ENCODE assay signal across 8 cellular contexts in the genomic region with DNA sequence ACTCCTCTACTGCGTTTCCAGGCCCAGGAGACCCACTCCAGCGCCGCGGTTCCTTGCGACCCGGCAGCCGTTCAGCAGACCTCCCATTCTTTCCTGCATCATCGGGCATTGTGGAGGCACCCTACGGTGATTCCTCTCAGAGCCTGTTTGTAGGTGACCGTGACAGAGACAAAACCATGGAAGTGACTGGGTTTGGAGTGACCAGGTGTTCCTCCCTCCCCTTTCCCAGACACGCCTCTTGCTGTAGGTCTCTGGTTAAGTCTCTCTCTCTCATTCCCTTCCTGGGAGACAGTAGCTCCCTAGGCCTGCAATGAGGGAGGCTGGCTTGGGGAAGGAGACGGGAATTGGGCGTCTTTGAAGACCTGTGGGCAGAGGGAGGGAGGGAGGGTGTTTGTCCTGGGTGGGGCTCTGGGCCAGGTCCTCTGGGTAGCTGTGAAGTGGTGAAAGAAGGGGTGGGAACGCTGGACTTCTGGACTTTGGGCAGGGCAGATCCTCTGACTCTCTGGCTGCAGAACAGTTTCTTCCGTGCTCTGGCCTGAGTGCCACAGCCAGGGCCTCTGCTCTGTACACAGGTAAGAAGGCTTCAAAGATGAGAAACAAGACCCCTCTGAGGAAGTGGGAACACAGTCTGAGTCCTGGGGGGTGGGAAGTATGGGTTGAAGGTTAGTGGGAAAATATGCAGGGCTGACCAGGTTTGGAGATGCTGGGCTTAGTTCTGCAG. TPM values are rescaled to one million over a fixed set of nuclear protein-coding genes. Genes with fewer than 3 reads are reported as not detected.
DNase-seq lines count a peak whose midpoint lies in the region; ATAC-seq, FAIRE-seq and TF ChIP-seq lines count a peak whose summit lies in the region.

No MANE protein-coding gene starts in this region.

- H3K4me1 Mint-ChIP-seq in CD8-positive, alpha-beta memory T cell, result peaks cover 32 to 53% (median 50%) of the 10 kb centered on the region in 3 donors

- no peak for DNase-seq in CD8-positive, alpha-beta memory T cell
- DNase-seq in K562 (ENCODE audit: extremely low read depth in 1 of 4, low spot score in 3 of 4) (peak; percentile 39 to 66 (median 56)), kidney (no peak), suprapubic skin (ENCODE audit: low spot score in 2 of 2) (no peak), GM13977 (ENCODE audit: low spot score) (no peak), HCEC 1CT (no peak)

- peaks cover 21% of the 10 kb centered on the region for H3K79me2 ChIP-seq in K562 (ENCODE audit: control insufficient read depth, insufficient read depth, low read length)

- peak overlapping the region; percentile 94 for H3K27ac ChIP-seq in CD8-positive, alpha-beta memory T cell (ENCODE audit: low read depth, low read length)
- H3K27ac ChIP-seq in KOPT-K1 (ENCODE audit: low read depth, low read length, poor library complexity, severe bottlenecking) (peak overlapping the region; percentile 61), K562 (ENCODE audit: extremely low read depth, low read depth, low read length) (peak overlapping the region; percentile 96), kidney (ENCODE audit: low read depth in 2 of 2, low read length in 2 of 2) (peak overlapping the region; percentile 93), suprapubic skin (peak overlapping the region; percentile 79)

- TF ChIP-seq POLR2A in K562 (conservative IDR thresholded peaks at IDR 0.05) (no peak; the same call in 1 of the 2 replicates), suprapubic skin (IDR thresholded peaks at IDR 0.05) (no peak)

- H3K27me3 Mint-ChIP-seq in CD8-positive, alpha-beta memory T cell, result no peaks in the 10 kb centered on the region

- peak overlapping the region; percentile 95 to 99 (median 98) for H3K4me3 Mint-ChIP-seq in CD8-positive, alpha-beta memory T cell

- no peaks in the 10 kb centered on the region for H3K9me3 Mint-ChIP-seq in CD8-positive, alpha-beta memory T cell

- no peak for TF ChIP-seq EP300 in K562 (IDR thresholded peaks at IDR 0.05; ENCODE audit: low read length)
- TF ChIP-seq EP300 in suprapubic skin (IDR thresholded peaks at IDR 0.05), result no peak

- POLR2A ChIA-PET in CD8-positive, alpha-beta memory T cell (lab: Charles Lee), result interaction anchor here (0.8 to 2.6 kb wide), 4 partner anchors 46 to 314 kb away, joined by 3 to 24 read pairs (median 8); a partner anchor contains a TSS
- POLR2A ChIA-PET in K562 (lab: Yijun Ruan, JAX), result interaction anchor here (0.6 to 2.4 kb wide), 8 partner anchors 9 to 160 kb away, joined by 3 to 10 read pairs (median 4); a partner anchor contains a TSS

- no peaks in the 10 kb centered on the region for H3K9me3 ChIP-seq in CD8-positive, alpha-beta memory T cell (ENCODE audit: low read length)
- H3K9me3 ChIP-seq in KOPT-K1 (ENCODE audit: insufficient read depth, low read length, poor library complexity, severe bottlenecking) (no peaks in the 10 kb centered on the region), K562 (replicated peaks; ENCODE audit: control insufficient read depth, insufficient read depth, low read depth, low read length) (no peaks in the 10 kb centered on the region), kidney (ENCODE audit: control insufficient read depth in 1 of 2, low read length in 2 of 2) (no peaks in the 10 kb centered on the region), suprapubic skin (no peaks in the 10 kb centered on the region)

- no peaks in the 10 kb centered on the region for H3K27me3 ChIP-seq in CD8-positive, alpha-beta memory T cell (ENCODE audit: insufficient read depth, low read length, poor library complexity, severe bottlenecking)
- H3K27me3 ChIP-seq in K562 (ENCODE audit: control insufficient read depth in 2 of 2, insufficient read depth in 2 of 2, low read length in 2 of 2) (no peaks in the 10 kb centered on the region), suprapubic skin (no peaks in the 10 kb centered on the region)

- H4K20me1 ChIP-seq in K562 (replicated peaks; ENCODE audit: control insufficient read depth, insufficient read depth, low read length), result no peaks in the 10 kb centered on the region

- peak overlapping the region; percentile 93 for H3K4me3 ChIP-seq in CD8-positive, alpha-beta memory T cell (ENCODE audit: low read length)
- H3K4me3 ChIP-seq in K562, result peak overlapping the region; percentile 88
- peak overlapping the region; percentile 96 to 99 for H3K4me3 ChIP-seq in kidney (ENCODE audit: low read length in 2 of 2)
- peak overlapping the region; percentile 75 for H3K4me3 ChIP-seq in suprapubic skin

- TF ChIP-seq RAD21 in K562 (CRISPR knock-in tag; conservative IDR thresholded peaks at IDR 0.05 in 1 of 2, IDR thresholded peaks at IDR 0.05 in 1 of 2), result no peak

- peaks cover 3 to 67% (median 19%) of the 10 kb centered on the region in 3 donors for H3K36me3 Mint-ChIP-seq in CD8-positive, alpha-beta memory T cell

- peaks cover 22% of the 10 kb centered on the region for H3K4me1 ChIP-seq in CD8-positive, alpha-beta memory T cell (ENCODE audit: insufficient read depth, low read length)
- H3K4me1 ChIP-seq in K562 (replicated peaks in 1 of 2; ENCODE audit: control insufficient read depth in 2 of 2, insufficient read depth in 2 of 2, low read length in 2 of 2) (peaks cover 15 to 17% of the 10 kb centered on the region in 2 experiments), kidney (ENCODE audit: control insufficient read depth in 1 of 2, insufficient read depth in 1 of 2, low read depth in 1 of 2, low read length in 2 of 2) (peaks cover 3 to 30% of the 10 kb centered on the region in 2 donors), suprapubic skin (peaks cover 26% of the 10 kb centered on the region)

- intact Hi-C loops in K562 (cut with micrococcal nuclease), result no loop called here
- intact Hi-C loops in kidney (cut with DNase I), result no loop called here

- no peaks in the 10 kb centered on the region for H3K9me1 ChIP-seq in K562 (ENCODE audit: control insufficient read depth, insufficient read depth, low read length)

- WGBS in K562 (ENCODE audit: insufficient coverage, low coverage, missing lambda C conversion rate), result 14% methylated on average over 15 of the region's 15 CpGs
- 16% methylated on average over 5 of the region's 15 CpGs for WGBS in suprapubic skin

- H2AFZ ChIP-seq in K562 (ENCODE audit: low read depth, low read length), result peak overlapping the region; percentile 98

- H3K27ac Mint-ChIP-seq in CD8-positive, alpha-beta memory T cell, result peak overlapping the region; percentile 98 to 100 (median 100)

- no peak for TF ChIP-seq CTCF in K562 (IDR thresholded peaks at IDR 0.05 in 2 of 3, conservative IDR thresholded peaks at IDR 0.05 in 1 of 3; ENCODE audit: insufficient read depth in 2 of 3, low read depth in 1 of 3, low read length in 3 of 3)
- TF ChIP-seq CTCF in kidney (IDR thresholded peaks at IDR 0.05; ENCODE audit: borderline replicate concordance, extremely low read depth, insufficient read depth), result no peak
- TF ChIP-seq CTCF in suprapubic skin (IDR thresholded peaks at IDR 0.05), result no peak
- TF ChIP-seq CTCF in GM13977 (IDR thresholded peaks at IDR 0.05; ENCODE audit: extremely low read depth, insufficient read depth, missing control alignments), result no peak

- in situ Hi-C loops in K562 (cut with MboI), result no loop called here
- in situ Hi-C loops in GM13977 (cut with MboI; ENCODE audit: low pct_unique_long_range_greater_than_20kb, low sequenced_read_pairs, unreplicated experiment), result no loop called here

- peak overlapping the region; percentile 70 to 97 for H3K9ac ChIP-seq in K562 (ENCODE audit: insufficient read depth in 1 of 2, low read depth in 2 of 2, low read length in 2 of 2)
- peak overlapping the region; percentile 77 to 92 for H3K9ac ChIP-seq in kidney (ENCODE audit: low read length in 2 of 2)

- no TSS peak for BruUV-seq in K562 (replicated peaks; lab: Mats Ljungman, UMichigan)

- ATAC-seq in K562 (peak; percentile 24), GM18520 (IDR thresholded peaks at IDR 0.05; ENCODE audit: unreplicated experiment) (no peak)

- peaks cover 17% of the 10 kb centered on the region for H3K36me3 ChIP-seq in CD8-positive, alpha-beta memory T cell (ENCODE audit: insufficient read depth, low read length)
- H3K36me3 ChIP-seq in KOPT-K1 (ENCODE audit: insufficient read depth, low read length), result peaks cover 19% of the 10 kb centered on the region; the same call in 1 of the 2 replicates
- peaks cover 35% of the 10 kb centered on the region for H3K36me3 ChIP-seq in K562 (ENCODE audit: control insufficient read depth, insufficient read depth, low read length)
- H3K36me3 ChIP-seq in kidney (ENCODE audit: control insufficient read depth in 1 of 2, insufficient read depth in 2 of 2, low read length in 2 of 2), result peaks cover 16 to 32% of the 10 kb centered on the region in 2 donors
- H3K36me3 ChIP-seq in suprapubic skin, result peaks cover 36% of the 10 kb centered on the region

- CTCF ChIA-PET in CD8-positive, alpha-beta memory T cell (lab: Charles Lee), result interaction anchor here (1.2 to 2.1 kb wide), 2 partner anchors 9 to 83 kb away, joined by 3 to 6 read pairs; no protein-coding TSS in a partner anchor
- CTCF ChIA-PET in K562 (lab: Yijun Ruan, JAX; ENCODE audit: low intra/inter-chr PET ratio), result no interaction called here

- no peak for FAIRE-seq in K562 (lab: Jason Lieb, UNC)
- FAIRE-seq in kidney (lab: Jason Lieb, UNC), result no peak

- peak overlapping the region; percentile 96 for H3K4me2 ChIP-seq in K562 (ENCODE audit: insufficient read depth, low read length)

RNA-seq across cellular contexts. Expression of a gene that starts 0.8 kb away (rescaled TPM):
- total RNA-seq in CD8-positive, alpha-beta memory T cell, result 10 to 100 TPM; 11.1 to 12.3 TPM
- polyA plus RNA-seq in CD8-positive, alpha-beta memory T cell, result 11.6 TPM
- total RNA-seq in K562 (2011; cell fraction: chromatin; rRNA removed; ENCODE audit: low replicate concordance), result 66.5 and 104 TPM in 2 replicates
- total RNA-seq in K562 (2011; cell fraction: nucleolus; rRNA removed), result 57.0 and 62.8 TPM in 2 replicates
- 55.2 and 63.2 TPM in 2 replicates for total RNA-seq in K562 (2011; cell fraction: nucleoplasm; rRNA removed)
- total RNA-seq in K562 (2014; rRNA removed) (7.8 and 8.2 TPM in 2 replicates), K562 (2014; rRNA removed; fragmentation: Illumina TruSeq; extraction: Trizol) (3.5 and 5.9 TPM in 2 replicates), K562 (2015; rRNA removed; fragmentation: Illumina TruSeq; extraction: Trizol) (5.7 TPM in 2 replicates), K562 (2021) (12.7 and 14.3 TPM in 2 replicates), kidney (33.7 TPM), suprapubic skin (10 to 100 TPM; 15.0 to 45.9 (median 24.4) TPM)
- polyA plus RNA-seq in K562 (2011; rRNA removed) (13.0 and 28.0 TPM in 2 replicates), K562 (2014; fragmentation: Illumina TruSeq; extraction: Trizol) (7.4 and 7.7 TPM in 2 replicates), K562 (2014; fragmentation: Nextera tagmentation; extraction: Ambion mirVana) (1 to 10 TPM; 1.7 to 3.0 TPM), K562 (2014; rRNA removed) (8.5 and 16.2 TPM in 2 replicates), kidney (ENCODE audit: insufficient read depth, low read depth, low replicate concordance) (39.0 TPM)
- 8.8 and 11.0 TPM in 2 replicates for polyA plus RNA-seq in K562 (2011; cell fraction: cytosol; rRNA removed)
- polyA plus RNA-seq in K562 (2011; cell fraction: nucleus; rRNA removed), result 61.4 and 88.8 TPM in 2 replicates
- polyA plus RNA-seq in K562 (2012), result 10.2 and 26.7 TPM in 2 replicates
- 8.1 and 12.4 TPM in 2 replicates for polyA minus RNA-seq in K562 (2011; rRNA and poly(A)+ RNA removed)
- polyA minus RNA-seq in K562 (2011; cell fraction: cytosol; rRNA and poly(A)+ RNA removed), result 4.9 and 7.6 TPM in 2 replicates
- polyA minus RNA-seq in K562 (2011; cell fraction: nucleus; rRNA and poly(A)+ RNA removed), result 13.9 and 24.8 TPM in 2 replicates

RNA-seq across cellular contexts. Expression of a gene that starts 1.0 kb away (rescaled TPM):
- 10 to 100 TPM; 89.6 to 91.6 TPM for total RNA-seq in CD8-positive, alpha-beta memory T cell
- polyA plus RNA-seq in CD8-positive, alpha-beta memory T cell, result 47.5 TPM
- total RNA-seq in K562 (2011; cell fraction: chromatin; rRNA removed; ENCODE audit: low replicate concordance), result 55.0 and 103 TPM in 2 replicates
- 75.3 and 93.7 TPM in 2 replicates for total RNA-seq in K562 (2011; cell fraction: nucleolus; rRNA removed)
- total RNA-seq in K562 (2011; cell fraction: nucleoplasm; rRNA removed), result 73.5 and 75.7 TPM in 2 replicates
- 87.3 and 125 TPM in 2 replicates for total RNA-seq in K562 (2014; rRNA removed)
- 95.4 and 98.5 TPM in 2 replicates for total RNA-seq in K562 (2014; rRNA removed; fragmentation: Illumina TruSeq; extraction: Trizol)
- 121 and 125 TPM in 2 replicates for total RNA-seq in K562 (2015; rRNA removed; fragmentation: Illumina TruSeq; extraction: Trizol)
- 254 and 262 TPM in 2 replicates for total RNA-seq in K562 (2021)
- polyA plus RNA-seq in K562 (2011; rRNA removed), result 80.6 and 130 TPM in 2 replicates
- polyA plus RNA-seq in K562 (2011; cell fraction: cytosol; rRNA removed), result 93.9 and 148 TPM in 2 replicates
- 109 and 125 TPM in 2 replicates for polyA plus RNA-seq in K562 (2011; cell fraction: nucleus; rRNA removed)
- 159 and 194 TPM in 2 replicates for polyA plus RNA-seq in K562 (2012)
- polyA plus RNA-seq in K562 (2014; fragmentation: Illumina TruSeq; extraction: Trizol), result 195 and 200 TPM in 2 replicates
- polyA plus RNA-seq in K562 (2014; fragmentation: Nextera tagmentation; extraction: Ambion mirVana), result 100 to 1,000 TPM in 1 of 2 experiments, 10 to 100 TPM in 1; 63.1 to 130 TPM
- polyA plus RNA-seq in K562 (2014; rRNA removed), result 131 and 157 TPM in 2 replicates
- polyA minus RNA-seq in K562 (2011; rRNA and poly(A)+ RNA removed), result 55.0 and 56.7 TPM in 2 replicates
- 65.4 and 78.7 TPM in 2 replicates for polyA minus RNA-seq in K562 (2011; cell fraction: cytosol; rRNA and poly(A)+ RNA removed)
- 19.1 and 29.4 TPM in 2 replicates for polyA minus RNA-seq in K562 (2011; cell fraction: nucleus; rRNA and poly(A)+ RNA removed)
- total RNA-seq in kidney, result 56.6 TPM
- polyA plus RNA-seq in kidney (ENCODE audit: insufficient read depth, low read depth, low replicate concordance), result 127 TPM
- 10 to 100 TPM; 21.2 to 38.1 (median 25.9) TPM for total RNA-seq in suprapubic skin

RNA-seq across cellular contexts. Expression of a gene that starts 6.5 kb away (rescaled TPM):
- 10 to 100 TPM; 11.7 to 12.1 TPM for total RNA-seq in CD8-positive, alpha-beta memory T cell
- polyA plus RNA-seq in CD8-positive, alpha-beta memory T cell, result 2.1 TPM
- 70.4 and 175 TPM in 2 replicates for total RNA-seq in K562 (2011; cell fraction: chromatin; rRNA removed; ENCODE audit: low replicate concordance)
- total RNA-seq in K562 (2011; cell fraction: nucleolus; rRNA removed), result 86.6 and 96.7 TPM in 2 replicates
- total RNA-seq in K562 (2011; cell fraction: nucleoplasm; rRNA removed), result 50.5 and 66.0 TPM in 2 replicates
- total RNA-seq in K562 (2014; rRNA removed), result 8.6 and 10.9 TPM in 2 replicates
- total RNA-seq in K562 (2014; rRNA removed; fragmentation: Illumina TruSeq; extraction: Trizol), result 3.7 and 4.8 TPM in 2 replicates
- total RNA-seq in K562 (2015; rRNA removed; fragmentation: Illumina TruSeq; extraction: Trizol), result 8.0 and 8.3 TPM in 2 replicates
- 13.5 and 14.7 TPM in 2 replicates for total RNA-seq in K562 (2021)
- 20.1 and 40.1 TPM in 2 replicates for polyA plus RNA-seq in K562 (2011; rRNA removed)
- polyA plus RNA-seq in K562 (2011; cell fraction: cytosol; rRNA removed), result 28.7 and 31.1 TPM in 2 replicates
- polyA plus RNA-seq in K562 (2011; cell fraction: nucleus; rRNA removed), result 166 and 186 TPM in 2 replicates
- polyA plus RNA-seq in K562 (2012), result 16.0 and 41.6 TPM in 2 replicates
- 10.2 and 10.4 TPM in 2 replicates for polyA plus RNA-seq in K562 (2014; fragmentation: Illumina TruSeq; extraction: Trizol)
- under 1 TPM; 0.44 to 0.74 TPM for polyA plus RNA-seq in K562 (2014; fragmentation: Nextera tagmentation; extraction: Ambion mirVana)
- polyA plus RNA-seq in K562 (2014; rRNA removed), result 11.9 and 14.3 TPM in 2 replicates
- polyA minus RNA-seq in K562 (2011; rRNA and poly(A)+ RNA removed), result 23.5 and 28.2 TPM in 2 replicates
- polyA minus RNA-seq in K562 (2011; cell fraction: cytosol; rRNA and poly(A)+ RNA removed), result 16.0 and 23.6 TPM in 2 replicates
- polyA minus RNA-seq in K562 (2011; cell fraction: nucleus; rRNA and poly(A)+ RNA removed), result 33.4 and 49.4 TPM in 2 replicates
- 24.5 TPM for total RNA-seq in kidney
- 10.1 TPM for polyA plus RNA-seq in kidney (ENCODE audit: insufficient read depth, low read depth, low replicate concordance)
- 10 to 100 TPM; 12.3 to 22.2 (median 15.5) TPM for total RNA-seq in suprapubic skin

RNA-seq across cellular contexts. Expression of a gene that starts 15.9 kb away (rescaled TPM):
- 1 to 10 TPM; 1.6 TPM for total RNA-seq in CD8-positive, alpha-beta memory T cell
- 1.9 TPM for polyA plus RNA-seq in CD8-positive, alpha-beta memory T cell
- total RNA-seq in K562 (2011; cell fraction: chromatin; rRNA removed; ENCODE audit: low replicate concordance), result 22.2 and 40.3 TPM in 2 replicates
- total RNA-seq in K562 (2011; cell fraction: nucleolus; rRNA removed), result 21.8 and 28.2 TPM in 2 replicates
- total RNA-seq in K562 (2011; cell fraction: nucleoplasm; rRNA removed), result 25.1 and 31.5 TPM in 2 replicates
- 4.2 and 5.5 TPM in 2 replicates for total RNA-seq in K562 (2014; rRNA removed)
- total RNA-seq in K562 (2014; rRNA removed; fragmentation: Illumina TruSeq; extraction: Trizol), result 2.8 and 3.6 TPM in 2 replicates
- 3.8 and 4.5 TPM in 2 replicates for total RNA-seq in K562 (2015; rRNA removed; fragmentation: Illumina TruSeq; extraction: Trizol)
- 6.8 and 7.3 TPM in 2 replicates for total RNA-seq in K562 (2021)
- polyA plus RNA-seq in K562 (2011; rRNA removed), result 5.2 and 11.2 TPM in 2 replicates
- 7.6 and 9.5 TPM in 2 replicates for polyA plus RNA-seq in K562 (2011; cell fraction: cytosol; rRNA removed)
- 20.2 and 31.7 TPM in 2 replicates for polyA plus RNA-seq in K562 (2011; cell fraction: nucleus; rRNA removed)
- 6.4 and 11.6 TPM in 2 replicates for polyA plus RNA-seq in K562 (2012)
- polyA plus RNA-seq in K562 (2014; fragmentation: Illumina TruSeq; extraction: Trizol), result 3.9 and 4.6 TPM in 2 replicates
- polyA plus RNA-seq in K562 (2014; fragmentation: Nextera tagmentation; extraction: Ambion mirVana), result under 1 TPM; 0.20 to 0.24 TPM
- 4.2 and 4.7 TPM in 2 replicates for polyA plus RNA-seq in K562 (2014; rRNA removed)
- polyA minus RNA-seq in K562 (2011; rRNA and poly(A)+ RNA removed), result 6.3 and 6.5 TPM in 2 replicates
- polyA minus RNA-seq in K562 (2011; cell fraction: cytosol; rRNA and poly(A)+ RNA removed), result 6.1 and 9.0 TPM in 2 replicates
- 7.5 and 12.9 TPM in 2 replicates for polyA minus RNA-seq in K562 (2011; cell fraction: nucleus; rRNA and poly(A)+ RNA removed)
- total RNA-seq in kidney, result 55.2 TPM
- polyA plus RNA-seq in kidney (ENCODE audit: insufficient read depth, low read depth, low replicate concordance), result 26.0 TPM
- total RNA-seq in suprapubic skin, result 10 to 100 TPM; 50.4 to 71.3 (median 66.3) TPM

RNA-seq across cellular contexts. Expression of a gene that starts 38.8 kb away (rescaled TPM):
- total RNA-seq in CD8-positive, alpha-beta memory T cell, result 100 to 1,000 TPM; 114 to 120 TPM
- 86.2 TPM for polyA plus RNA-seq in CD8-positive, alpha-beta memory T cell
- total RNA-seq in K562 (2011; cell fraction: chromatin; rRNA removed; ENCODE audit: low replicate concordance), result 51.0 and 53.5 TPM in 2 replicates
- 31.8 and 33.4 TPM in 2 replicates for total RNA-seq in K562 (2011; cell fraction: nucleolus; rRNA removed)
- total RNA-seq in K562 (2011; cell fraction: nucleoplasm; rRNA removed), result 45.2 and 57.8 TPM in 2 replicates
- 133 and 150 TPM in 2 replicates for total RNA-seq in K562 (2014; rRNA removed)
- 138 and 143 TPM in 2 replicates for total RNA-seq in K562 (2014; rRNA removed; fragmentation: Illumina TruSeq; extraction: Trizol)
- 143 and 144 TPM in 2 replicates for total RNA-seq in K562 (2015; rRNA removed; fragmentation: Illumina TruSeq; extraction: Trizol)
- 101 TPM in 2 replicates for total RNA-seq in K562 (2021)
- polyA plus RNA-seq in K562 (2011; rRNA removed), result 68.4 and 83.5 TPM in 2 replicates
- 47.5 and 48.7 TPM in 2 replicates for polyA plus RNA-seq in K562 (2011; cell fraction: cytosol; rRNA removed)
- 27.9 and 28.0 TPM in 2 replicates for polyA plus RNA-seq in K562 (2011; cell fraction: nucleus; rRNA removed)
- polyA plus RNA-seq in K562 (2012), result 72.2 and 89.9 TPM in 2 replicates
- polyA plus RNA-seq in K562 (2014; fragmentation: Illumina TruSeq; extraction: Trizol), result 93.6 and 114 TPM in 2 replicates
- polyA plus RNA-seq in K562 (2014; fragmentation: Nextera tagmentation; extraction: Ambion mirVana), result 10 to 100 TPM; 27.6 to 31.7 TPM
- polyA plus RNA-seq in K562 (2014; rRNA removed), result 129 and 132 TPM in 2 replicates
- 84.8 and 92.8 TPM in 2 replicates for polyA minus RNA-seq in K562 (2011; rRNA and poly(A)+ RNA removed)
- polyA minus RNA-seq in K562 (2011; cell fraction: cytosol; rRNA and poly(A)+ RNA removed), result 31.9 and 35.8 TPM in 2 replicates
- 14.8 and 22.3 TPM in 2 replicates for polyA minus RNA-seq in K562 (2011; cell fraction: nucleus; rRNA and poly(A)+ RNA removed)
- 49.2 TPM for total RNA-seq in kidney
- polyA plus RNA-seq in kidney (ENCODE audit: insufficient read depth, low read depth, low replicate concordance), result 55.2 TPM
- 10 to 100 TPM; 30.8 to 66.6 (median 53.6) TPM for total RNA-seq in suprapubic skin

Comparison
In these comparisons a context has a peak if more than half of its experiments do, and no peak if none do; other contexts are left out.
1. DNase-seq: peak in K562 (4 of 4); none in CD8-positive, alpha-beta memory T cell (0 of 5), kidney (single experiment), suprapubic skin (0 of 2), GM13977 (single experiment) and HCEC 1CT (single experiment).
2. Peak in every context shown above with its lines, with median percentiles within 50 percentile points of each other: H3K27ac ChIP-seq and H3K4me3 ChIP-seq.